Comparison of ENCODE assay signal across 14 cellular contexts in the genomic region with DNA sequence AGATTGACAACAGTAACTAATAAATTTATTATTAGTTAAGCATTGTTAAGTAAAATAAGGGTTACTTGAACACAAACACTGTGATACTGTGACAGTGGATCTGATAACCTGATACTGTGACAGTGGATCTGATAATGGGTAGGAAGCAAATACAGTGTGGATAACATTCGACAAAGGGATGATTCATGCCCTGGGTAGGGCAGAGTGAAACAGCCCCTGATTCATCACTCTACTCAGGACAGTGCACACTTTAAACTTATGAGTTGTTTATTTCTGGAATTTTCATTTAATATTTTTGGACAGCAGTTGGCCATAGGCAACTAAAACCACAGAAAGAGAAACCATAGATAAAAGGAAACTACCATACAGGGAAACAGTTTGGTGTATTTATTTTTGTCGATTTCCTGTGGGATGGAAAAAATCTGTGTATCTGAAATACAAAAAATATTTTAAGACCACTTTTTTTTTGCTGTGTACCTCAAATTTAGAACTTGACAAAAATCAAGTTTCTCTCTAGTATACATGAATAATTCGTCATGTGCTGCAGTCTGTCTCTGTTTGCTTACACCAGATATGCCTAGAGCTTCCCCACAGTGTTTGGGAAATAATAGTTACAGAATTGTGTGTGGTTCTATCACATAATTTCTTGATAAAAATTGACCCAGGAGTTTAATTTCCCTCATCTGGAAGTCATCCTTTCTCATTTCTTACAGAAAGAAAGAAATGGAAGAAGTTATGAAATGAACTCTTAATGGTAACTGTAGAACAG.
DNase-seq lines count a peak whose midpoint lies in the region; ATAC-seq and TF ChIP-seq lines count a peak whose summit lies in the region.
"Had no signal": no experiment of that assay in that cellular context is flagged by ENCODE, and none has a peak within 500 bp of the region (broad histone marks: within the 10 kb centered on the region; RNA-seq: fewer than 3 reads in every experiment).

No MANE protein-coding gene starts in this region.

- H3K36me3 Mint-ChIP-seq in activated naive CD8-positive, alpha-beta T cell treated with anti-CD3 and anti-CD28 coated beads, Interleukin-2, amount 50 U/mL, for 24 hours (ENCODE audit: low read depth) = no peaks in the 10 kb centered on the region
- peaks cover 2% of the 10 kb centered on the region for H3K36me3 Mint-ChIP-seq in activated naive CD8-positive, alpha-beta T cell treated with anti-CD3 and anti-CD28 coated beads for 36 hours
- peaks cover 6% of the 10 kb centered on the region for H3K36me3 Mint-ChIP-seq in stimulated activated memory B cell treated with anti-CD40 and anti-IgM and Interleukin-4, amounts not matched to agents 10 μg/mL and 1 μg/mL and 100 μg/mL, for 72 hours

- in situ Hi-C loops in HAP-1 (cut with MboI; ENCODE audit: low sequenced_read_pairs) = no loop called here

- intact Hi-C loops in tibial artery (cut with DNase I; ENCODE audit: low total_unique reads) = no loop called here

- H3K36me3 ChIP-seq in tibial artery (no peaks in the 10 kb centered on the region), HAP-1 (replicated peaks) (no peaks in the 10 kb centered on the region)
- H3K36me3 ChIP-seq: cardiac muscle cell had no signal

- no peaks in the 10 kb centered on the region for H3K27me3 Mint-ChIP-seq in activated naive CD8-positive, alpha-beta T cell treated with anti-CD3 and anti-CD28 coated beads, Interleukin-2, amount 50 U/mL, for 24 hours
- no peaks in the 10 kb centered on the region for H3K27me3 Mint-ChIP-seq in activated naive CD8-positive, alpha-beta T cell treated with anti-CD3 and anti-CD28 coated beads for 36 hours
- H3K27me3 Mint-ChIP-seq in stimulated activated memory B cell treated with anti-CD40 and anti-IgM and Interleukin-4, amounts not matched to agents 10 μg/mL and 1 μg/mL and 100 μg/mL, for 72 hours = no peaks in the 10 kb centered on the region
- H3K27me3 Mint-ChIP-seq: B cell had no signal

- no peaks in the 10 kb centered on the region for H3K9me3 Mint-ChIP-seq in activated naive CD8-positive, alpha-beta T cell treated with anti-CD3 and anti-CD28 coated beads, Interleukin-2, amount 50 U/mL, for 24 hours
- H3K9me3 Mint-ChIP-seq in activated naive CD8-positive, alpha-beta T cell treated with anti-CD3 and anti-CD28 coated beads for 36 hours = peaks cover 3% of the 10 kb centered on the region
- no peaks in the 10 kb centered on the region for H3K9me3 Mint-ChIP-seq in stimulated activated memory B cell treated with anti-CD40 and anti-IgM and Interleukin-4, amounts not matched to agents 10 μg/mL and 1 μg/mL and 100 μg/mL, for 72 hours
- H3K9me3 Mint-ChIP-seq: neural crest cell had no signal

- H3K27me3 ChIP-seq in tibial artery = no peaks in the 10 kb centered on the region
- H3K27me3 ChIP-seq in HAP-1 (ENCODE audit: low read depth) = no peaks in the 10 kb centered on the region
- H3K27me3 ChIP-seq: cardiac muscle cell had no signal

- TF ChIP-seq CTCF in fibroblast of the aortic adventitia (IDR thresholded peaks at IDR 0.05; ENCODE audit: insufficient read depth, low read length) (no peak), tibial artery (IDR thresholded peaks at IDR 0.05) (no peak)

- no peak overlapping the region for H3K27ac ChIP-seq in tibial artery
- H3K27ac ChIP-seq: cardiac muscle cell had no signal

- no peaks in the 10 kb centered on the region for H3K9me3 ChIP-seq in tibial artery
- no peaks in the 10 kb centered on the region for H3K9me3 ChIP-seq in HAP-1

- peaks cover 10% of the 10 kb centered on the region for H3K4me1 Mint-ChIP-seq in activated naive CD8-positive, alpha-beta T cell treated with anti-CD3 and anti-CD28 coated beads, Interleukin-2, amount 50 U/mL, for 24 hours
- H3K4me1 Mint-ChIP-seq in activated naive CD8-positive, alpha-beta T cell treated with anti-CD3 and anti-CD28 coated beads for 36 hours = peaks cover 5% of the 10 kb centered on the region
- H3K4me1 Mint-ChIP-seq in stimulated activated memory B cell treated with anti-CD40 and anti-IgM and Interleukin-4, amounts not matched to agents 10 μg/mL and 1 μg/mL and 100 μg/mL, for 72 hours = no peaks in the 10 kb centered on the region
- H3K4me1 Mint-ChIP-seq: B cell had no signal

- no peak overlapping the region for H3K4me3 Mint-ChIP-seq in activated naive CD8-positive, alpha-beta T cell treated with anti-CD3 and anti-CD28 coated beads, Interleukin-2, amount 50 U/mL, for 24 hours
- no peak overlapping the region for H3K4me3 Mint-ChIP-seq in activated naive CD8-positive, alpha-beta T cell treated with anti-CD3 and anti-CD28 coated beads for 36 hours
- no peak overlapping the region for H3K4me3 Mint-ChIP-seq in stimulated activated memory B cell treated with anti-CD40 and anti-IgM and Interleukin-4, amounts not matched to agents 10 μg/mL and 1 μg/mL and 100 μg/mL, for 72 hours
- H3K4me3 Mint-ChIP-seq: B cell, neural crest cell had no signal

- H3K4me1 ChIP-seq in tibial artery = peaks cover 0 to 15% (median 3%) of the 10 kb centered on the region in 4 donors
- no peaks in the 10 kb centered on the region for H3K4me1 ChIP-seq in HAP-1

- H3K4me3 ChIP-seq in fibroblast of the aortic adventitia (ENCODE audit: low read depth, low read length) (no peak overlapping the region), tibial artery (no peak overlapping the region), HAP-1 (no peak overlapping the region)
- H3K4me3 ChIP-seq: cardiac muscle cell had no signal

- DNase-seq in activated naive CD8-positive, alpha-beta T cell treated with anti-CD3 and anti-CD28 coated beads, Interleukin-2, amount 50 U/mL, for 24 hours = no peak
- no peak for DNase-seq in activated naive CD8-positive, alpha-beta T cell treated with anti-CD3 and anti-CD28 coated beads for 36 hours
- peak; percentile 66 for DNase-seq in RPMI7951 (ENCODE audit: low read depth)
- peak; percentile 61 for DNase-seq in fibroblast of the aortic adventitia (ENCODE audit: low read depth)
- DNase-seq in NCI-H146 (lab: John Stamatoyannopoulos, UW) = no peak
- no peak for DNase-seq in tibial artery
- no peak for DNase-seq in HAP-1 (ENCODE audit: low spot score in 2 of 2)
- DNase-seq: activated CD4-positive, alpha-beta T cell treated with anti-CD3 and anti-CD28 coated beads, Interleukin-2, amount 50 U/mL, for 48 hours; NCI-H1417 treated with DMSO at 0.1 percent for 48 hours had no signal

- ATAC-seq in activated naive CD8-positive, alpha-beta T cell treated with anti-CD3 and anti-CD28 coated beads, Interleukin-2, amount 50 U/mL, for 24 hours = peak; percentile 92
- no peak for ATAC-seq in stimulated activated memory B cell treated with anti-CD40 and anti-IgM and Interleukin-4, amounts not matched to agents 10 μg/mL and 1 μg/mL and 100 μg/mL, for 72 hours
- ATAC-seq: Right ventricle myocardium inferior had no signal

- H3K27ac Mint-ChIP-seq in activated naive CD8-positive, alpha-beta T cell treated with anti-CD3 and anti-CD28 coated beads, Interleukin-2, amount 50 U/mL, for 24 hours = no peak overlapping the region
- H3K27ac Mint-ChIP-seq in activated naive CD8-positive, alpha-beta T cell treated with anti-CD3 and anti-CD28 coated beads for 36 hours = no peak overlapping the region
- no peak overlapping the region for H3K27ac Mint-ChIP-seq in stimulated activated memory B cell treated with anti-CD40 and anti-IgM and Interleukin-4, amounts not matched to agents 10 μg/mL and 1 μg/mL and 100 μg/mL, for 72 hours
- H3K27ac Mint-ChIP-seq: B cell had no signal

Comparison
In these comparisons a context has a peak if more than half of its experiments do, and no peak if none do; other contexts are left out.
1. DNase-seq: peak in RPMI7951 (single experiment) and fibroblast of the aortic adventitia (single experiment); none in activated naive CD8-positive, alpha-beta T cell treated with anti-CD3 and anti-CD28 coated beads, Interleukin-2, amount 50 U/mL, for 24 hours (single experiment), activated naive CD8-positive, alpha-beta T cell treated with anti-CD3 and anti-CD28 coated beads for 36 hours (single experiment), NCI-H146 (single experiment), tibial artery (0 of 2) and HAP-1 (0 of 2).